In the genomic region with DNA sequence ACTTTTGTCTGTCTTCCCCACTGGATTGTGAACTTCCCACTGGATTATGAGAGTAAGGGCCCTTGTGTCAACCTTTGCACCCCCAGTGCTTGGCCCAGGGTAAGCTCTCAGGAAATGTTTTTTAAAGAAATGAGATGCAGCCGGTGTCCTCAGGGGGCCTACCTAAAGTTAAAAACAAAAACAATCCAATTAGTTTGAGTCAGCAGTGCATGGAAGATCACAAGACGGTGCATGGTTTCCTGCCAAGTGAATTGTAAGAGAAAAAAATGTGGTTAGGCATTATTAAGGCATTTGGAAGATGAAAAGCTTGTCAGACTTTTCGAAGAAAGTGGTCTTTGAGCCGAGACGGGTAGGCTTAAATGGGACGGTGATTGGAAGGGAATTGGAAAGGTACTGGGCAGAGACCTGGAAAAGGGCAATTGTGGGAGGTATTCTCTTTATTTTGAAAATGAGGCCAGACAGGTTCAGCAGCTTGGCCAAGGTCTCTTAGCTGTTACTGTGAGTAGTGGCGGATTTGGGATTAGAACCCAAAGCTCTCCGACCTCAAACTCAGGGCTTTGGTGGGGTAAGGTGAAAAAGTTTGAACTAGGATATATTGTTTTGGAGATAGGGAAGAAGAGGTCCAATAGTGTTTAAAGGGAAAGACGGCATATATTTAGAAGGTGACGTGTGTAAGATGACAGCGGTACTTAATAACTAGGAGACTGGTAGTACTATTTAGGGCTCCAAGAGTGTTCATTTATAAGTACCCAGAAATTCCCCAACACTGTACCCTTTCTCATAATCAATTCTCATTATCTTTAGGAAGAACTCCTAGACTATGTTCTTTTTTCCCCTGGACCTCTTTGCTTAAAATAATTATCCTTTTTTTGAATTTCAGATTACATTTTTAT, we compare ENCODE assay signal across 8 cellular contexts. TPM values are rescaled to one million over a fixed set of nuclear protein-coding genes. Genes with fewer than 3 reads are reported as not detected.
DNase-seq lines count a peak whose midpoint lies in the region; ATAC-seq and TF ChIP-seq lines count a peak whose summit lies in the region.

No MANE protein-coding gene starts in this region.

- TF ChIP-seq CTCF in Caco-2 (IDR thresholded peaks at IDR 0.05; ENCODE audit: insufficient read depth in 1 of 2, low read depth in 1 of 2, low read length in 1 of 2, severe bottlenecking in 1 of 2, unreplicated experiment in 1 of 2) = no peak

- H3K9me3 ChIP-seq in Caco-2 (no peaks in the 10 kb centered on the region), neuronal stem cell (replicated peaks in 1 of 2; ENCODE audit: control insufficient read depth in 2 of 2, insufficient read depth in 1 of 2, low read depth in 1 of 2, low read length in 2 of 2) (no peaks in the 10 kb centered on the region)

- peaks cover 23% of the 10 kb centered on the region for H3K4me1 Mint-ChIP-seq in Caco-2 (ENCODE audit: low read depth, unreplicated experiment)
- peaks cover 51% of the 10 kb centered on the region for H3K4me1 Mint-ChIP-seq in activated T-helper 1 cell treated with anti-CD3 and anti-CD28 coated beads, Interleukin-12 subunit alpha, Interleukin-12 subunit beta, Interleukin-2, Interleukin-4 antibody, amounts not matched to agents 30 ng/mL and 10 ng/mL and 1 ng/mL, durations not matched to agents 14 hours and 24 hours and 36 hours (ENCODE audit: low read depth)

- CTCF ChIA-PET in Caco-2 (lab: Charles Lee) = interaction anchor here (0.6 kb wide), 1 partner anchor 836 kb away, joined by 3 read pairs; no protein-coding TSS in a partner anchor

- H3K23ac ChIP-seq in neuronal stem cell (ENCODE audit: low read depth, low read length, poor library complexity) = no peak overlapping the region

- H2BK5ac ChIP-seq in neuronal stem cell (ENCODE audit: low read length) = no peak overlapping the region

- peak overlapping the region; percentile 75 for H3K4me3 ChIP-seq in Caco-2 (ENCODE audit: low read depth, low read length)
- H3K4me3 ChIP-seq in neuronal stem cell (ENCODE audit: low read length in 2 of 2) = peak overlapping the region; percentile 64 to 72

- no peak overlapping the region for H2BK15ac ChIP-seq in neuronal stem cell (ENCODE audit: low read length)

- no peak overlapping the region for H2BK12ac ChIP-seq in neuronal stem cell (ENCODE audit: low read length)

- H3K14ac ChIP-seq in neuronal stem cell (ENCODE audit: low read length) = no peak overlapping the region

- POLR2A ChIA-PET in Caco-2 (lab: Charles Lee) = no interaction called here

- H4K91ac ChIP-seq in neuronal stem cell (ENCODE audit: low read depth, low read length, poor library complexity) = no peak overlapping the region

- H2AFZ ChIP-seq in neuronal stem cell (ENCODE audit: low read length) = peak overlapping the region; percentile 88

- intact Hi-C loops in Caco-2 (cut with micrococcal nuclease; ENCODE audit: unreplicated experiment) = loop anchor here (5.0 to 10.0 kb wide), 3 partner anchors 140 to 828 kb away; a partner anchor contains a TSS
- intact Hi-C loops in activated T-helper 1 cell treated with anti-CD3 and anti-CD28 coated beads, Interleukin-12 subunit alpha, Interleukin-12 subunit beta, Interleukin-2, Interleukin-4 antibody, amounts not matched to agents 30 ng/mL and 10 ng/mL and 1 ng/mL, durations not matched to agents 14 hours and 24 hours and 36 hours (cut with micrococcal nuclease) = loop anchor here (1.0 to 10.0 kb wide), 6 partner anchors 14 to 1550 kb away; a partner anchor contains a TSS

- no peak overlapping the region for H3K9ac ChIP-seq in neuronal stem cell (ENCODE audit: low read depth, low read length, poor library complexity)

- H2BK120ac ChIP-seq in neuronal stem cell (ENCODE audit: low read depth, low read length) = no peak overlapping the region

- no peak overlapping the region for H4K8ac ChIP-seq in neuronal stem cell (ENCODE audit: low read depth, low read length)

- no peak for TF ChIP-seq RAD21 in Ishikawa (IDR thresholded peaks at IDR 0.05; ENCODE audit: low read depth)

- peak overlapping the region; percentile 96 for H3K4me3 Mint-ChIP-seq in Caco-2 (ENCODE audit: unreplicated experiment)
- peak overlapping the region; percentile 99 for H3K4me3 Mint-ChIP-seq in activated T-helper 1 cell treated with anti-CD3 and anti-CD28 coated beads, Interleukin-12 subunit alpha, Interleukin-12 subunit beta, Interleukin-2, Interleukin-4 antibody, amounts not matched to agents 30 ng/mL and 10 ng/mL and 1 ng/mL, durations not matched to agents 14 hours and 24 hours and 36 hours

- no peak overlapping the region for H3K18ac ChIP-seq in neuronal stem cell (ENCODE audit: low read length)

- H3K79me1 ChIP-seq in neuronal stem cell (ENCODE audit: low read depth, low read length) = no peaks in the 10 kb centered on the region

- H3K27ac ChIP-seq in neuronal stem cell (replicated peaks; ENCODE audit: low read length) = peak overlapping the region; percentile 85

- 0 out of 2 replicates have a peak, but pooled peaks cover 4% of the 10 kb centered on the region for H3K4me1 ChIP-seq in Caco-2
- H3K4me1 ChIP-seq in neuronal stem cell (ENCODE audit: control insufficient read depth in 2 of 2, insufficient read depth in 1 of 2, low read depth in 1 of 2, low read length in 2 of 2) = peaks cover 5 to 9% of the 10 kb centered on the region in 2 donors

- H3K27ac Mint-ChIP-seq in Caco-2 (ENCODE audit: unreplicated experiment) = peak overlapping the region; percentile 94
- H3K27ac Mint-ChIP-seq in activated T-helper 1 cell treated with anti-CD3 and anti-CD28 coated beads, Interleukin-12 subunit alpha, Interleukin-12 subunit beta, Interleukin-2, Interleukin-4 antibody, amounts not matched to agents 30 ng/mL and 10 ng/mL and 1 ng/mL, durations not matched to agents 14 hours and 24 hours and 36 hours = peak overlapping the region; percentile 97

- peaks cover 6% of the 10 kb centered on the region for H3K36me3 Mint-ChIP-seq in Caco-2 (ENCODE audit: insufficient read depth, unreplicated experiment)
- H3K36me3 Mint-ChIP-seq in activated T-helper 1 cell treated with anti-CD3 and anti-CD28 coated beads, Interleukin-12 subunit alpha, Interleukin-12 subunit beta, Interleukin-2, Interleukin-4 antibody, amounts not matched to agents 30 ng/mL and 10 ng/mL and 1 ng/mL, durations not matched to agents 14 hours and 24 hours and 36 hours (ENCODE audit: low read depth) = peaks cover 24% of the 10 kb centered on the region

- no peak overlapping the region for H3K4ac ChIP-seq in neuronal stem cell (ENCODE audit: low read length)

- DNase-seq in Caco-2 (no peak), foreskin melanocyte (peak; percentile 72), neuronal stem cell (ENCODE audit: low spot score) (peak; percentile 27), NCI-H1048 (lab: John Stamatoyannopoulos, UW) (no peak), SK-N-DZ (ENCODE audit: low spot score) (no peak)
- no peak for DNase-seq in activated T-helper 1 cell treated with anti-CD3 and anti-CD28 coated beads, Interleukin-12 subunit alpha, Interleukin-12 subunit beta, Interleukin-2, Interleukin-4 antibody, amounts not matched to agents 30 ng/mL and 10 ng/mL and 1 ng/mL, durations not matched to agents 14 hours and 24 hours and 36 hours (ENCODE audit: low spot score)

- WGBS in neuronal stem cell (ENCODE audit: extremely low coverage in 2 of 2, insufficient read length in 2 of 2, insufficient replicate concordance in 1 of 2), 2 donors = no CpG with 5 or more reads among the region's 11 CpGs

- H3K27me3 ChIP-seq in Caco-2 (replicated peaks; ENCODE audit: control insufficient read depth, insufficient read depth, low read length) (no peaks in the 10 kb centered on the region), neuronal stem cell (ENCODE audit: control insufficient read depth in 3 of 3, insufficient read depth in 3 of 3, low read depth in 1 of 3, low read length in 3 of 3) (no peaks in the 10 kb centered on the region)

- no peaks in the 10 kb centered on the region for H3K27me3 Mint-ChIP-seq in Caco-2 (ENCODE audit: insufficient read depth, unreplicated experiment)
- H3K27me3 Mint-ChIP-seq in activated T-helper 1 cell treated with anti-CD3 and anti-CD28 coated beads, Interleukin-12 subunit alpha, Interleukin-12 subunit beta, Interleukin-2, Interleukin-4 antibody, amounts not matched to agents 30 ng/mL and 10 ng/mL and 1 ng/mL, durations not matched to agents 14 hours and 24 hours and 36 hours (ENCODE audit: insufficient read depth) = no peaks in the 10 kb centered on the region

- peak; percentile 25 for ATAC-seq in GM21423 (IDR thresholded peaks at IDR 0.05; ENCODE audit: unreplicated experiment)

- no peaks in the 10 kb centered on the region for H3K9me3 Mint-ChIP-seq in Caco-2 (ENCODE audit: unreplicated experiment)
- no peaks in the 10 kb centered on the region for H3K9me3 Mint-ChIP-seq in activated T-helper 1 cell treated with anti-CD3 and anti-CD28 coated beads, Interleukin-12 subunit alpha, Interleukin-12 subunit beta, Interleukin-2, Interleukin-4 antibody, amounts not matched to agents 30 ng/mL and 10 ng/mL and 1 ng/mL, durations not matched to agents 14 hours and 24 hours and 36 hours

- H3K4me2 ChIP-seq in neuronal stem cell (ENCODE audit: insufficient read depth, low read length, poor library complexity, severe bottlenecking) = peak overlapping the region; percentile 67

- H2AK5ac ChIP-seq in neuronal stem cell (ENCODE audit: low read depth, low read length) = no peak overlapping the region

- BruUV-seq in Caco-2 (replicated peaks; lab: Mats Ljungman, UMichigan) = no TSS peak

- TF ChIP-seq EP300 in Ishikawa (IDR thresholded peaks at IDR 0.05; ENCODE audit: borderline replicate concordance) = peak; percentile 69; the same call in 1 of the 2 replicates

- no peaks in the 10 kb centered on the region; the same call in 1 of the 2 replicates for H3K36me3 ChIP-seq in Caco-2 (ENCODE audit: control insufficient read depth, insufficient read depth, low read length)
- H3K36me3 ChIP-seq in neuronal stem cell (replicated peaks in 1 of 2; ENCODE audit: control insufficient read depth in 2 of 2, insufficient read depth in 2 of 2, low read length in 2 of 2) = peaks cover under 1 to 28% of the 10 kb centered on the region in 2 donors

TF ChIP-seq in Ishikawa, 13 proteins besides CTCF, POLR2A, EP300 and RAD21:
- TF ChIP-seq CREB1 (IDR thresholded peaks at IDR 0.05; ENCODE audit: low read depth) (no peak), TAF1 (IDR thresholded peaks at IDR 0.05; ENCODE audit: low read depth) (no peak), FOXM1 (IDR thresholded peaks at IDR 0.05; ENCODE audit: borderline replicate concordance, low read depth) (0 out of 2 replicates have a peak, but pooled peaks have one; percentile 31), NFIC (IDR thresholded peaks at IDR 0.05) (peak; percentile 67), TEAD4 (IDR thresholded peaks at IDR 0.05) (peak; percentile 42; the same call in 1 of the 2 replicates), TCF12 (IDR thresholded peaks at IDR 0.05; ENCODE audit: low read depth) (peak; percentile 56; the same call in 1 of the 2 replicates)

RNA-seq across cellular contexts. Expression of a gene that starts 1.2 kb away (rescaled TPM):
- total RNA-seq in Caco-2 (2022) = 20.4 and 27.1 TPM in 2 replicates
- 18.4 and 19.1 TPM in 2 replicates for total RNA-seq in activated T-helper 1 cell treated with anti-CD3 and anti-CD28 coated beads, Interleukin-12 subunit alpha, Interleukin-12 subunit beta, Interleukin-2, Interleukin-4 antibody, amounts not matched to agents 30 ng/mL and 10 ng/mL and 1 ng/mL, durations not matched to agents 14 hours and 24 hours and 36 hours
- polyA plus RNA-seq in neuronal stem cell (2013, experiment 1 of 2) = 13.2 TPM
- polyA plus RNA-seq in neuronal stem cell (2013, experiment 2 of 2) = 14.2 TPM
- polyA plus RNA-seq in SK-N-DZ (2014; cell fraction: cytosol; rRNA removed) = 13.4 and 16.3 TPM in 2 replicates
- polyA plus RNA-seq in SK-N-DZ (2014; cell fraction: nucleus; rRNA removed) = 25.8 and 27.8 TPM in 2 replicates

Comparison
In these comparisons a context has a peak if more than half of its experiments do, and no peak if none do; other contexts are left out.
1. DNase-seq: peak in foreskin melanocyte (single experiment) and neuronal stem cell (single experiment); none in Caco-2 (0 of 2), activated T-helper 1 cell treated with anti-CD3 and anti-CD28 coated beads, Interleukin-12 subunit alpha, Interleukin-12 subunit beta, Interleukin-2, Interleukin-4 antibody, amounts not matched to agents 30 ng/mL and 10 ng/mL and 1 ng/mL, durations not matched to agents 14 hours and 24 hours and 36 hours (single experiment), NCI-H1048 (single experiment) and SK-N-DZ (single experiment).